In genomic region chr4:140296871-140297570, GRCh38 we compare ENCODE assay signal across 9 cellular contexts.
A peak's percentile ranks its signal among the peaks of the same experiment; 100 is the strongest.
DNase-seq lines count a peak whose midpoint lies in the region; TF ChIP-seq lines count a peak whose summit lies in the region.
"Had no signal": no experiment of that assay in that cellular context is flagged by ENCODE, and none has a peak within 500 bp of the region (broad histone marks: within the 10 kb centered on the region; RNA-seq: fewer than 3 reads in every experiment).

No MANE protein-coding gene starts in this region.

- H3K4me1 Mint-ChIP-seq in type B pancreatic cell (ENCODE audit: unreplicated experiment), result peaks cover 27% of the 10 kb centered on the region

- H3K27ac Mint-ChIP-seq in type B pancreatic cell, result peak overlapping the region; percentile 9

- no peak for TF ChIP-seq CTCF in type B pancreatic cell (conservative IDR thresholded peaks at IDR 0.05)
- no peak for TF ChIP-seq CTCF in brain microvascular endothelial cell (IDR thresholded peaks at IDR 0.05; ENCODE audit: low read depth, low read length, missing control alignments)

- H3K4me3 Mint-ChIP-seq in type B pancreatic cell, result peak overlapping the region; percentile 63

- no peaks in the 10 kb centered on the region for H3K27me3 ChIP-seq in brain microvascular endothelial cell (replicated peaks)

- no peaks in the 10 kb centered on the region for H3K36me3 Mint-ChIP-seq in type B pancreatic cell

- in situ Hi-C loops in brain microvascular endothelial cell (cut with HindIII; ENCODE audit: low pct_ligation_motif_present, low sequenced_read_pairs), result no loop called here

- H3K4me3 ChIP-seq in brain microvascular endothelial cell (ENCODE audit: low read depth, low read length), result no peak overlapping the region

- peak; percentile 44 for DNase-seq in NCI-H510A treated with DMSO at 0.1 percent for 48 hours (lab: John Stamatoyannopoulos, UW)
- DNase-seq in NCI-H510A (lab: John Stamatoyannopoulos, UW), result no peak
- DNase-seq in RPMI7951 (ENCODE audit: low read depth), result peak; percentile 20
- peak; percentile 45 to 91 (median 70) for DNase-seq in head of caudate nucleus
- DNase-seq in type B pancreatic cell (ENCODE audit: extremely low spot score, unreplicated experiment), result no peak
- no peak for DNase-seq in activated T-cell treated with anti-CD3 and anti-CD28 coated beads, Interleukin-2, amount 50 U/mL, for 1 hour
- DNase-seq in brain microvascular endothelial cell, result no peak
- DNase-seq in HCEC 1CT, result no peak
- DNase-seq: OCI-M1 had no signal

- no peaks in the 10 kb centered on the region for H3K27me3 Mint-ChIP-seq in type B pancreatic cell

- no peaks in the 10 kb centered on the region for H3K9me3 Mint-ChIP-seq in type B pancreatic cell

- intact Hi-C loops in head of caudate nucleus (cut with DNase I), result no loop called here

- H3K27ac ChIP-seq in brain microvascular endothelial cell, result no peak overlapping the region

- H3K36me3 ChIP-seq in brain microvascular endothelial cell (replicated peaks), result no peaks in the 10 kb centered on the region

Comparison
In these comparisons a context has a peak if more than half of its experiments do, and no peak if none do; other contexts are left out.
1. DNase-seq: peak in NCI-H510A treated with DMSO at 0.1 percent for 48 hours (single experiment), RPMI7951 (single experiment) and head of caudate nucleus (42 of 42); none in NCI-H510A (single experiment), type B pancreatic cell (single experiment), activated T-cell treated with anti-CD3 and anti-CD28 coated beads, Interleukin-2, amount 50 U/mL, for 1 hour (single experiment), brain microvascular endothelial cell (single experiment) and HCEC 1CT (single experiment).